11 cellular contexts compared by ENCODE assay signal in the genomic region with DNA sequence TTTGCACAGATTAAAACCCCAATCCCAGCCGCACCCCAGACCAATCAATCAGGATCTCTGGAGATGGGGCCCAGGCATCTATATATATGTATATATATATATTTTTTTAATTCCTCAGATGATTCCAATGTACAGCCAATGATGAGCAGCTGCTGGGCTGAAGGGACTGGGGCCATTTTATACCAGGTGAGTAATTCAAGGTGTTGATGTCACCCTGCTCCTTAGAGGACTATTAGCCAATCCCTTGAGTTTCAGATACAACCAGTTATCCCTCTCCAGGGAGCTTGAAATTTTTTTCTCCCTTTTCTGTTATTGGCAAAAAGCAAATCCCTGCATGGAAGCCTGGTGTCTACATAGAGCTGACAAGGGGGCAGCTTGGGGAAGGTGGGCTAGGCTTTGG. TPM values are rescaled to one million over a fixed set of nuclear protein-coding genes. Genes with fewer than 3 reads are reported as not detected.
A peak's percentile ranks its signal among the peaks of the same experiment; 100 is the strongest.
DNase-seq lines count a peak whose midpoint lies in the region; ATAC-seq and TF ChIP-seq lines count a peak whose summit lies in the region.
"Had no signal": no experiment of that assay in that cellular context is flagged by ENCODE, and none has a peak within 500 bp of the region (broad histone marks: within the 10 kb centered on the region; RNA-seq: fewer than 3 reads in every experiment).

No MANE protein-coding gene starts in this region.

- H3K4me3 ChIP-seq in AG04450 (ENCODE audit: low read depth, low read length) (no peak overlapping the region), rectal smooth muscle tissue (ENCODE audit: low read length) (no peak overlapping the region)
- H3K4me3 ChIP-seq: MG63 had no signal

- H3K27ac ChIP-seq in AG04450 (ENCODE audit: low read depth, low read length) = peak overlapping the region; percentile 95
- H3K27ac ChIP-seq in angular gyrus (ENCODE audit: low read depth, low read length) = peak overlapping the region; percentile 63
- H3K27ac ChIP-seq in foreskin keratinocyte = peak overlapping the region; percentile 87
- peak overlapping the region; percentile 89 for H3K27ac ChIP-seq in rectal smooth muscle tissue (ENCODE audit: low read depth, low read length)

- H3K9ac ChIP-seq in rectal smooth muscle tissue (ENCODE audit: low read length) = no peak overlapping the region

- CTCF ChIA-PET in AG04450 (lab: Charles Lee) = no interaction called here

- POLR2A ChIA-PET in AG04450 (lab: Yijun Ruan, JAX) = interaction anchor here (0.8 to 1.4 kb wide), 3 partner anchors 21 to 852 kb away, joined by 3 to 6 read pairs (median 3); no protein-coding TSS in a partner anchor

- H3K36me3 ChIP-seq in rectal smooth muscle tissue (ENCODE audit: control insufficient read depth, insufficient read depth, low read length) = no peaks in the 10 kb centered on the region
- H3K36me3 ChIP-seq: MG63 had no signal

- no peak for TF ChIP-seq CTCF in AG04450 (IDR thresholded peaks at IDR 0.05; ENCODE audit: low read depth, low read length)
- TF ChIP-seq CTCF in foreskin keratinocyte (conservative IDR thresholded peaks at IDR 0.05) = no peak

- peaks cover 35% of the 10 kb centered on the region for H3K4me1 ChIP-seq in foreskin keratinocyte
- H3K4me1 ChIP-seq in rectal smooth muscle tissue (ENCODE audit: control insufficient read depth, insufficient read depth, low read length) = peaks cover 28% of the 10 kb centered on the region

- H3K9me3 ChIP-seq in AG04450 (ENCODE audit: control insufficient read depth, insufficient read depth, low read length) = peaks cover 5% of the 10 kb centered on the region; the same call in 1 of the 2 replicates

- H3K27me3 ChIP-seq in AG04450 (ENCODE audit: control insufficient read depth, insufficient read depth, low read length) (no peaks in the 10 kb centered on the region), foreskin keratinocyte (no peaks in the 10 kb centered on the region), rectal smooth muscle tissue (ENCODE audit: control insufficient read depth, insufficient read depth, low read length) (no peaks in the 10 kb centered on the region)
- H3K27me3 ChIP-seq: MG63 had no signal

- no peak for DNase-seq in AG04450 (ENCODE audit: low read depth, low spot score)
- peak; percentile 74 to 84 for DNase-seq in foreskin keratinocyte
- DNase-seq in activated CD4-positive, alpha-beta T cell treated with anti-CD3 and anti-CD28 coated beads, Interleukin-2, amount 50 U/mL, for 48 hours = no peak
- DNase-seq in epidermal melanocyte (ENCODE audit: insufficient read length, low spot score) = no peak
- DNase-seq: nephron progenitor cell; stimulated activated CD4-positive, alpha-beta T cell treated with anti-CD3 and anti-CD28 coated beads, Interleukin-15, amount 100 ng/mL, for 24 hours had no signal

- ATAC-seq in foreskin keratinocyte = peak; percentile 80
- ATAC-seq in HG03565 (IDR thresholded peaks at IDR 0.05; ENCODE audit: unreplicated experiment) = no peak
- ATAC-seq in GM19023 (IDR thresholded peaks at IDR 0.05; ENCODE audit: unreplicated experiment) = no peak

RNA-seq across cellular contexts. Expression of a gene that starts 59.8 kb away (rescaled TPM):
- polyA plus RNA-seq in AG04450 (2011; rRNA removed) (176 and 231 TPM in 2 replicates), foreskin keratinocyte (36.6 and 45.8 TPM in 2 replicates)
- 125 and 128 TPM in 2 replicates for polyA minus RNA-seq in AG04450 (2011; rRNA and poly(A)+ RNA removed)
- 74.7 and 83.4 TPM in 2 replicates for total RNA-seq in foreskin keratinocyte

Comparison
In these comparisons a context has a peak if more than half of its experiments do, and no peak if none do; other contexts are left out.
1. DNase-seq: peak in foreskin keratinocyte (2 of 2); none in AG04450 (single experiment), activated CD4-positive, alpha-beta T cell treated with anti-CD3 and anti-CD28 coated beads, Interleukin-2, amount 50 U/mL, for 48 hours (0 of 2) and epidermal melanocyte (single experiment).
2. Peak in every context shown above with its lines, with median percentiles within 50 percentile points of each other: H3K27ac ChIP-seq.